ENCODE assay signal across 8 cellular contexts in genomic region chr6:34249469-34250370, GRCh38. TPM values are rescaled to one million over a fixed set of nuclear protein-coding genes. Genes with fewer than 3 reads are reported as not detected.
DNase-seq lines count a peak whose midpoint lies in the region; ATAC-seq and TF ChIP-seq lines count a peak whose summit lies in the region.

No MANE protein-coding gene starts in this region.

- peak overlapping the region; percentile 94 for H3K27ac Mint-ChIP-seq in osteocyte (ENCODE audit: unreplicated experiment)

- H3K9me3 ChIP-seq in HAP-1 (no peaks in the 10 kb centered on the region), RWPE2 (ENCODE audit: severe bottlenecking) (no peaks in the 10 kb centered on the region), fibroblast of lung (ENCODE audit: control insufficient read depth, insufficient read depth, low read depth, low read length) (no peaks in the 10 kb centered on the region)

- no peaks in the 10 kb centered on the region for H3K27me3 Mint-ChIP-seq in osteocyte (ENCODE audit: unreplicated experiment)

- H3K36me3 Mint-ChIP-seq in osteocyte (ENCODE audit: unreplicated experiment): peaks cover 2% of the 10 kb centered on the region

- DNase-seq in GM12865 (ENCODE audit: low read depth) (no peak), HAP-1 (ENCODE audit: low spot score in 2 of 2) (no peak), RWPE2 (ENCODE audit: low spot score) (no peak), fibroblast of lung (ENCODE audit: low read depth in 2 of 2) (peak in 1 of 2 donors; percentile 43), osteocyte (ENCODE audit: extremely low spot score, unreplicated experiment) (no peak), GF-D8 (lab: John Stamatoyannopoulos, UW) (no peak), pons (ENCODE audit: low spot score) (no peak)
- DNase-seq in stimulated activated naive CD4-positive, alpha-beta T cell treated with Interleukin-2 at 50 U/mL for 16 hours (lab: John Stamatoyannopoulos, UW): no peak

- H3K9me3 Mint-ChIP-seq in osteocyte (ENCODE audit: unreplicated experiment): no peaks in the 10 kb centered on the region

- in situ Hi-C loops in HAP-1 (cut with MboI; ENCODE audit: low sequenced_read_pairs): loop anchor here (5.0 to 10.0 kb wide), 2 partner anchors 168 to 355 kb away; no protein-coding TSS in a partner anchor

- H3K4me1 ChIP-seq in HAP-1 (peaks cover 20% of the 10 kb centered on the region), RWPE2 (ENCODE audit: insufficient read depth, poor library complexity, severe bottlenecking) (peaks cover 17% of the 10 kb centered on the region), fibroblast of lung (ENCODE audit: control insufficient read depth, extremely low read depth, insufficient read depth, low read length) (peaks cover 11% of the 10 kb centered on the region)

- H3K36me3 ChIP-seq in HAP-1 (replicated peaks) (peaks cover 6% of the 10 kb centered on the region), RWPE2 (ENCODE audit: low read depth) (peaks cover 12% of the 10 kb centered on the region), fibroblast of lung (ENCODE audit: control insufficient read depth, insufficient read depth, low read length) (peaks cover 4% of the 10 kb centered on the region)

- peak overlapping the region; percentile 92 for H3K4me3 Mint-ChIP-seq in osteocyte (ENCODE audit: unreplicated experiment)

- peak overlapping the region; percentile 75 for H3K4me2 ChIP-seq in fibroblast of lung (ENCODE audit: extremely low read depth, insufficient read depth, low read length)

- no peaks in the 10 kb centered on the region for H3K27me3 ChIP-seq in HAP-1 (ENCODE audit: low read depth)
- no peaks in the 10 kb centered on the region for H3K27me3 ChIP-seq in RWPE2 (ENCODE audit: insufficient read depth, poor library complexity, severe bottlenecking)
- no peaks in the 10 kb centered on the region for H3K27me3 ChIP-seq in fibroblast of lung (ENCODE audit: control insufficient read depth, insufficient read depth, low read length)

- peaks cover 13% of the 10 kb centered on the region for H3K79me2 ChIP-seq in fibroblast of lung (ENCODE audit: control insufficient read depth, insufficient read depth, low read length)

- ATAC-seq in RWPE2 (ENCODE audit: low read depth): peak; percentile 10

- TF ChIP-seq CTCF in GM12865 (IDR thresholded peaks at IDR 0.05; ENCODE audit: insufficient read depth, low read depth, low read length, missing control alignments) (no peak), RWPE2 (IDR thresholded peaks at IDR 0.05; ENCODE audit: poor library complexity, severe bottlenecking) (peak; percentile 0), fibroblast of lung (conservative IDR thresholded peaks at IDR 0.05 in 1 of 2, IDR thresholded peaks at IDR 0.05 in 1 of 2; ENCODE audit: low read depth in 1 of 2, low read length in 2 of 2) (no peak), osteocyte (IDR thresholded peaks at IDR 0.05) (no peak)

- peak overlapping the region; percentile 82 for H3K9ac ChIP-seq in fibroblast of lung (ENCODE audit: insufficient read depth, low read length)

- peak overlapping the region; percentile 93 for H2AFZ ChIP-seq in fibroblast of lung (ENCODE audit: low read length)

- H3K4me1 Mint-ChIP-seq in osteocyte (ENCODE audit: unreplicated experiment): peaks cover 33% of the 10 kb centered on the region

- H3K4me3 ChIP-seq in GM12865 (ENCODE audit: low read depth, low read length): peak overlapping the region; percentile 72
- H3K4me3 ChIP-seq in HAP-1: peak overlapping the region; percentile 72
- peak overlapping the region; percentile 55 for H3K4me3 ChIP-seq in RWPE2 (ENCODE audit: severe bottlenecking)
- peak overlapping the region; percentile 58 to 89 (median 79) for H3K4me3 ChIP-seq in fibroblast of lung (replicated peaks in 1 of 4; ENCODE audit: control extremely low read depth in 1 of 4, insufficient read depth in 1 of 4, low read depth in 3 of 4, low read length in 4 of 4)

- peak overlapping the region; percentile 95 for H3K27ac ChIP-seq in RWPE2 (ENCODE audit: poor library complexity, severe bottlenecking)
- H3K27ac ChIP-seq in fibroblast of lung (ENCODE audit: insufficient read depth, low read length): peak overlapping the region; percentile 72

- no peaks in the 10 kb centered on the region for H4K20me1 ChIP-seq in fibroblast of lung (ENCODE audit: control insufficient read depth, extremely low read depth, insufficient read depth, low read length)

RNA-seq across cellular contexts. Expression of gene SMIM29, which starts 0.9 kb away (rescaled TPM):
- 26.5 and 36.3 TPM in 2 replicates for total RNA-seq in fibroblast of lung
- 16.7 and 34.7 TPM in 2 replicates for polyA plus RNA-seq in fibroblast of lung
- 31.7 and 65.1 TPM in 2 replicates for polyA plus RNA-seq in fibroblast of lung (2012)
- 20.7 and 58.1 TPM in 2 replicates for polyA minus RNA-seq in fibroblast of lung (ENCODE audit: low replicate concordance)
- total RNA-seq in osteocyte: 23.2 and 23.4 TPM in 2 replicates

RNA-seq across cellular contexts. Expression of gene HMGA1, which starts 13.0 kb away (rescaled TPM):
- total RNA-seq in fibroblast of lung: 70.6 and 121 TPM in 2 replicates
- polyA plus RNA-seq in fibroblast of lung: 29.6 and 213 TPM in 2 replicates
- polyA plus RNA-seq in fibroblast of lung (2012): 195 and 1,020 TPM in 2 replicates
- 321 and 1,177 TPM in 2 replicates for polyA minus RNA-seq in fibroblast of lung (ENCODE audit: low replicate concordance)
- 89.0 and 89.7 TPM in 2 replicates for total RNA-seq in osteocyte
